In genomic region chr7:105131890-105132289, GRCh38 we compare ENCODE assay signal across 14 cellular contexts.
A peak's percentile ranks its signal among the peaks of the same experiment; 100 is the strongest.
DNase-seq lines count a peak whose midpoint lies in the region; ATAC-seq, FAIRE-seq and TF ChIP-seq lines count a peak whose summit lies in the region.
"Had no signal": no experiment of that assay in that cellular context is flagged by ENCODE, and none has a peak within 500 bp of the region (broad histone marks: within the 10 kb centered on the region; RNA-seq: fewer than 3 reads in every experiment).

No MANE protein-coding gene starts in this region.

- H4K20me1 ChIP-seq in astrocyte (ENCODE audit: insufficient read depth, low read length) (peaks cover 70% of the 10 kb centered on the region), GM23338 (replicated peaks; ENCODE audit: insufficient read depth) (peaks cover 8% of the 10 kb centered on the region; the same call in 1 of the 2 replicates)

- no peaks in the 10 kb centered on the region for H3K9me3 ChIP-seq in astrocyte (ENCODE audit: insufficient read depth, low read depth, low read length)
- H3K9me3 ChIP-seq: testis had no signal

- no peak overlapping the region for H3K4me3 ChIP-seq in astrocyte (ENCODE audit: insufficient read depth, low read depth, low read length)
- H3K4me3 ChIP-seq in GM23338, result no peak overlapping the region
- H3K4me3 ChIP-seq: testis had no signal

- H3K27me3 Mint-ChIP-seq in activated naive CD4-positive, alpha-beta T cell treated with anti-CD3 and anti-CD28 coated beads for 36 hours (ENCODE audit: low read depth), result no peaks in the 10 kb centered on the region
- H3K27me3 Mint-ChIP-seq in astrocyte (ENCODE audit: low read depth, unreplicated experiment) (no peaks in the 10 kb centered on the region), osteocyte (ENCODE audit: unreplicated experiment) (no peaks in the 10 kb centered on the region), GM23338 (ENCODE audit: insufficient read depth, low read depth, poor library complexity) (no peaks in the 10 kb centered on the region)
- no peaks in the 10 kb centered on the region for H3K27me3 Mint-ChIP-seq in stimulated activated naive B cell treated with anti-CD40 and anti-IgM and Interleukin-4, amounts not matched to agents 10 μg/mL and 1 μg/mL and 100 μg/mL, for 72 hours
- H3K27me3 Mint-ChIP-seq: activated naive CD8-positive, alpha-beta T cell treated with anti-CD3 and anti-CD28 coated beads, Interleukin-2, amount 10 ng/mL, durations not matched to agents 7 days and 5 days had no signal

- TF ChIP-seq CTCF in astrocyte (IDR thresholded peaks at IDR 0.05; ENCODE audit: insufficient read depth, low read depth, low read length) (no peak), osteocyte (IDR thresholded peaks at IDR 0.05) (no peak), GM23338 (conservative IDR thresholded peaks at IDR 0.05; ENCODE audit: low read depth in 2 of 2) (no peak)

- FAIRE-seq in astrocyte (lab: Jason Lieb, UNC), result no peak

- no peaks in the 10 kb centered on the region for H3K9me3 Mint-ChIP-seq in activated naive CD4-positive, alpha-beta T cell treated with anti-CD3 and anti-CD28 coated beads, Interleukin-2, amount 50 U/mL, for 72 hours
- H3K9me3 Mint-ChIP-seq in activated naive CD4-positive, alpha-beta T cell treated with anti-CD3 and anti-CD28 coated beads for 36 hours, result no peaks in the 10 kb centered on the region
- H3K9me3 Mint-ChIP-seq in astrocyte (ENCODE audit: unreplicated experiment), result no peaks in the 10 kb centered on the region
- H3K9me3 Mint-ChIP-seq in stimulated activated naive B cell treated with anti-CD40 and anti-IgM and Interleukin-4, amounts not matched to agents 10 μg/mL and 1 μg/mL and 100 μg/mL, for 72 hours, result no peaks in the 10 kb centered on the region
- no peaks in the 10 kb centered on the region for H3K9me3 Mint-ChIP-seq in osteocyte (ENCODE audit: unreplicated experiment)
- no peaks in the 10 kb centered on the region for H3K9me3 Mint-ChIP-seq in GM23338
- H3K9me3 Mint-ChIP-seq: activated naive CD8-positive, alpha-beta T cell treated with anti-CD3 and anti-CD28 coated beads, Interleukin-2, amount 10 ng/mL, durations not matched to agents 7 days and 5 days had no signal

- H3K27me3 ChIP-seq in astrocyte (ENCODE audit: insufficient read depth, low read length) (no peaks in the 10 kb centered on the region), GM23338 (ENCODE audit: insufficient read depth) (no peaks in the 10 kb centered on the region)
- H3K27me3 ChIP-seq: testis had no signal

- CTCF ChIA-PET in activated naive CD4-positive, alpha-beta T cell treated with anti-CD3 and anti-CD28 coated beads for 36 hours (lab: Charles Lee), result no interaction called here

- H3K27ac ChIP-seq in astrocyte (ENCODE audit: low read depth, low read length) (no peak overlapping the region), GM23338 (ENCODE audit: low read depth) (no peak overlapping the region)
- H3K27ac ChIP-seq: testis had no signal

- no peaks in the 10 kb centered on the region for H3K4me1 ChIP-seq in astrocyte (ENCODE audit: insufficient read depth, low read length)
- H3K4me1 ChIP-seq in GM23338 (ENCODE audit: insufficient read depth), result no peaks in the 10 kb centered on the region
- H3K4me1 ChIP-seq: testis had no signal

- DNase-seq in activated naive CD4-positive, alpha-beta T cell treated with anti-CD3 and anti-CD28 coated beads, Interleukin-2, amount 50 U/mL, for 72 hours (ENCODE audit: low spot score in 2 of 2), result no peak
- no peak for DNase-seq in activated naive CD4-positive, alpha-beta T cell treated with anti-CD3 and anti-CD28 coated beads for 36 hours
- DNase-seq in astrocyte (ENCODE audit: low read depth) (no peak), medulla oblongata (ENCODE audit: extremely low spot score) (peak; percentile 46), osteocyte (ENCODE audit: extremely low spot score, unreplicated experiment) (no peak), GM03348 (ENCODE audit: low spot score) (no peak), GM23338 (ENCODE audit: low spot score) (no peak)
- DNase-seq in stimulated activated naive B cell treated with anti-CD40 and anti-IgM and Interleukin-4, amounts not matched to agents 10 μg/mL and 1 μg/mL and 100 μg/mL, for 72 hours, result no peak
- DNase-seq: activated naive CD8-positive, alpha-beta T cell treated with anti-CD3 and anti-CD28 coated beads, Interleukin-2, amount 10 ng/mL, durations not matched to agents 7 days and 5 days; COR-L47; effector memory CD4-positive, alpha-beta T cell; EL; left ventricle myocardium superior; testis had no signal

- H3K4me3 Mint-ChIP-seq in activated naive CD4-positive, alpha-beta T cell treated with anti-CD3 and anti-CD28 coated beads for 36 hours, result no peak overlapping the region
- H3K4me3 Mint-ChIP-seq in astrocyte (ENCODE audit: unreplicated experiment), result peak overlapping the region; percentile 29
- H3K4me3 Mint-ChIP-seq in stimulated activated naive B cell treated with anti-CD40 and anti-IgM and Interleukin-4, amounts not matched to agents 10 μg/mL and 1 μg/mL and 100 μg/mL, for 72 hours, result no peak overlapping the region
- H3K4me3 Mint-ChIP-seq in osteocyte (ENCODE audit: unreplicated experiment), result no peak overlapping the region
- H3K4me3 Mint-ChIP-seq in GM23338, result no peak overlapping the region
- H3K4me3 Mint-ChIP-seq: activated naive CD8-positive, alpha-beta T cell treated with anti-CD3 and anti-CD28 coated beads, Interleukin-2, amount 10 ng/mL, durations not matched to agents 7 days and 5 days had no signal

- peak; percentile 15 to 29 for ATAC-seq in activated naive CD4-positive, alpha-beta T cell treated with anti-CD3 and anti-CD28 coated beads, Interleukin-2, amount 50 U/mL, for 72 hours
- ATAC-seq in stimulated activated naive B cell treated with anti-CD40 and anti-IgM and Interleukin-4, amounts not matched to agents 10 μg/mL and 1 μg/mL and 100 μg/mL, for 72 hours (replicated peaks), result no peak
- ATAC-seq in GM23338, result no peak
- ATAC-seq: left ventricle myocardium superior had no signal

- H3F3A ChIP-seq in GM23338 (replicated peaks; ENCODE audit: low read depth), result no peaks in the 10 kb centered on the region

- H3K4me2 ChIP-seq in astrocyte (ENCODE audit: low read length) (no peak overlapping the region), GM23338 (no peak overlapping the region)

- H3K79me2 ChIP-seq in astrocyte (ENCODE audit: insufficient read depth, low read length) (peaks cover 15% of the 10 kb centered on the region), GM23338 (replicated peaks; ENCODE audit: insufficient read depth) (peaks cover 13% of the 10 kb centered on the region)

- no peaks in the 10 kb centered on the region; the same call in 1 of the 2 replicates for H3K9me2 ChIP-seq in GM23338 (ENCODE audit: insufficient read depth)

- intact Hi-C loops in activated naive CD4-positive, alpha-beta T cell treated with anti-CD3 and anti-CD28 coated beads for 36 hours (cut with micrococcal nuclease), result no loop called here

- peaks cover 16% of the 10 kb centered on the region for H3K4me1 Mint-ChIP-seq in activated naive CD4-positive, alpha-beta T cell treated with anti-CD3 and anti-CD28 coated beads for 36 hours (ENCODE audit: low read depth)
- H3K4me1 Mint-ChIP-seq in astrocyte (ENCODE audit: low read depth, unreplicated experiment) (peaks cover 24% of the 10 kb centered on the region), osteocyte (ENCODE audit: unreplicated experiment) (peaks cover 2% of the 10 kb centered on the region), GM23338 (peaks cover 6% of the 10 kb centered on the region)
- peaks cover 11 to 22% of the 10 kb centered on the region in 2 donors for H3K4me1 Mint-ChIP-seq in stimulated activated naive B cell treated with anti-CD40 and anti-IgM and Interleukin-4, amounts not matched to agents 10 μg/mL and 1 μg/mL and 100 μg/mL, for 72 hours

- H3K36me3 Mint-ChIP-seq in activated naive CD4-positive, alpha-beta T cell treated with anti-CD3 and anti-CD28 coated beads, Interleukin-2, amount 50 U/mL, for 72 hours, result no peaks in the 10 kb centered on the region
- peaks cover 7% of the 10 kb centered on the region for H3K36me3 Mint-ChIP-seq in activated naive CD4-positive, alpha-beta T cell treated with anti-CD3 and anti-CD28 coated beads for 36 hours (ENCODE audit: low read depth)
- H3K36me3 Mint-ChIP-seq in astrocyte (ENCODE audit: low read depth, unreplicated experiment) (peaks cover 17% of the 10 kb centered on the region), osteocyte (ENCODE audit: unreplicated experiment) (peaks cover 12% of the 10 kb centered on the region), GM23338 (ENCODE audit: low read depth) (peaks cover 3% of the 10 kb centered on the region; the same call in 1 of the 3 replicates)
- H3K36me3 Mint-ChIP-seq in stimulated activated naive B cell treated with anti-CD40 and anti-IgM and Interleukin-4, amounts not matched to agents 10 μg/mL and 1 μg/mL and 100 μg/mL, for 72 hours, result peaks cover 29 to 31% of the 10 kb centered on the region in 2 donors

- H3K9ac ChIP-seq in astrocyte (ENCODE audit: low read length), result no peak overlapping the region

- H3K27ac Mint-ChIP-seq in activated naive CD4-positive, alpha-beta T cell treated with anti-CD3 and anti-CD28 coated beads, Interleukin-2, amount 50 U/mL, for 72 hours, result no peak overlapping the region
- H3K27ac Mint-ChIP-seq in activated naive CD4-positive, alpha-beta T cell treated with anti-CD3 and anti-CD28 coated beads for 36 hours, result no peak overlapping the region
- H3K27ac Mint-ChIP-seq in astrocyte (ENCODE audit: unreplicated experiment), result no peak overlapping the region
- peak overlapping the region; percentile 14 for H3K27ac Mint-ChIP-seq in stimulated activated naive B cell treated with anti-CD40 and anti-IgM and Interleukin-4, amounts not matched to agents 10 μg/mL and 1 μg/mL and 100 μg/mL, for 72 hours
- no peak overlapping the region for H3K27ac Mint-ChIP-seq in osteocyte (ENCODE audit: unreplicated experiment)
- H3K27ac Mint-ChIP-seq in GM23338, result no peak overlapping the region
- H3K27ac Mint-ChIP-seq: activated naive CD8-positive, alpha-beta T cell treated with anti-CD3 and anti-CD28 coated beads, Interleukin-2, amount 10 ng/mL, durations not matched to agents 7 days and 5 days had no signal

- peaks cover 4% of the 10 kb centered on the region for H3K36me3 ChIP-seq in astrocyte (ENCODE audit: insufficient read depth, low read length)
- no peaks in the 10 kb centered on the region for H3K36me3 ChIP-seq in GM23338 (ENCODE audit: insufficient read depth)

- H2AFZ ChIP-seq in astrocyte (ENCODE audit: low read depth, low read length) (no peak overlapping the region), GM23338 (no peak overlapping the region)

TF ChIP-seq in GM23338, 12 proteins besides CTCF, POLR2A, EP300 and RAD21 (continues in another document):
- TF ChIP-seq ZNF331 (CRISPR knock-in tag; IDR thresholded peaks at IDR 0.05; ENCODE audit: low read depth) (no peak), EZH2 (IDR thresholded peaks at IDR 0.05; ENCODE audit: low read depth, unreplicated experiment) (no peak), STAT1 (IDR thresholded peaks at IDR 0.05; ENCODE audit: unreplicated experiment) (no peak), POLR2AphosphoS5 (IDR thresholded peaks at IDR 0.05; ENCODE audit: low read depth) (no peak), NANOG (IDR thresholded peaks at IDR 0.05; ENCODE audit: borderline replicate concordance) (no peak)

Comparison
In these comparisons a context has a peak if more than half of its experiments do, and no peak if none do; other contexts are left out.
1. ATAC-seq: peak in activated naive CD4-positive, alpha-beta T cell treated with anti-CD3 and anti-CD28 coated beads, Interleukin-2, amount 50 U/mL, for 72 hours (2 of 2); none in stimulated activated naive B cell treated with anti-CD40 and anti-IgM and Interleukin-4, amounts not matched to agents 10 μg/mL and 1 μg/mL and 100 μg/mL, for 72 hours (0 of 2) and GM23338 (single experiment).